In the genomic region with DNA sequence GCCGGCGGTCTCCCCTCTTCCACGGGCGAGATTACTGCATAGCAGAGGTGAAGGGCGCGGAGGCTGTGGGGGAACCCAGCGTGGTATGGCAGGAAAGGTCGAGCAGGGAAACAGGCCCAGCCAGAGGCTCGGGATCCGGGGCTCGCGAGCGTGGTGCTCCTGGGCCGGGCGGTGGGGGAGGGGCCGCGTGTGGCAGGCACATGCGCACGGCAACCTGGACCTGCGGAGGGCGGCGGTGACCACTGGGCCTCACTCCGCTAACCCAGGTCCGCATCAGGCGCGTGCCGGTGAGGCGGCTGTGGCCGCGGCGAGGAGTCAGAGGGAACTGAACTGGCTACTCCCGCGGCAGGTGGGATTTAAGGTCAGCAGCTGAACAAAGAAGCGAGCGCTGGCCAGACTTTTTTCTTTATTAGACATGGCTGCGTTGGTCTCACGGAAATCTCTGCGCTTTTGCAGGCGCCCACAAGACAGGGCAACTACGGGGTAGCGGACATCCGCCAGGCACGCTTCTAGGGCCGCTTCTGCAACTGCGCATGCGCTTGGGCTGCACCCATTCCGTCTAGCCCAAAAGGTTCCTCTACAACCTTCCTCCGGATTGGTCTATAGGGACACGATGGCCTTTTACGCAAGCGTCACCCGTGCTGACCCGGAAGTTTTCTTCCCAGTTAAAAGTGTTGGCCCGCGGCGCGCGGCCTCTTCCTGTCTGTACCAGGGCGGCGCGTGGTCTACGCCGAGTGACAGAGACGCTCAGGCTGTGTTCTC, we compare ENCODE assay signal across 8 cellular contexts. TPM values are rescaled to one million over a fixed set of nuclear protein-coding genes. Genes with fewer than 3 reads are reported as not detected.
A peak's percentile ranks its signal among the peaks of the same experiment; 100 is the strongest.
DNase-seq lines count a peak whose midpoint lies in the region; ATAC-seq and TF ChIP-seq lines count a peak whose summit lies in the region.

A gene (plus strand): TSS at position 694 of the 762 bp plus-strand sequence. CDS start 869 bp downstream, outside the sequence.

- H3K27ac ChIP-seq in caudate nucleus (ENCODE audit: low read depth, low read length) (peak within 1 kb of the TSS; percentile 94), spleen (peak within 1 kb of the TSS; percentile 93 to 99 (median 98))

- ATAC-seq in HG03196 (IDR thresholded peaks at IDR 0.05; ENCODE audit: unreplicated experiment) (peak; percentile 85), activated B cell treated with CpG ODN at 0.5 μM for 24 hours (ENCODE audit: low read depth) (peak; percentile 89)

- WGBS in spleen, 5 donors: 0 to 1% (median 0%) methylated on average over 52 to 64 of the region's 64 CpGs

- intact Hi-C loops in activated B cell treated with CpG ODN at 0.5 μM for 24 hours (cut with micrococcal nuclease): loop anchor here (1.0 to 2.0 kb wide), 7 partner anchors 15 to 189 kb away; a partner anchor contains a TSS
- intact Hi-C loops in spleen (cut with DNase I; ENCODE audit: low total_unique reads): no loop called here

- POLR2A ChIA-PET in activated B cell treated with CpG ODN at 0.5 μM for 24 hours (lab: Charles Lee): interaction anchor here (0.6 to 5.0 kb wide), 11 partner anchors 9 to 385 kb away, joined by 3 to 40 read pairs (median 3); a partner anchor contains a TSS

- peaks cover 0 to 39% (median 28%) of the 10 kb centered on the region in 6 donors for H3K36me3 ChIP-seq in spleen

- peak within 1 kb of the TSS; percentile 98 for H3K27ac Mint-ChIP-seq in activated B cell treated with CpG ODN at 0.5 μM for 24 hours

- in situ Hi-C loops in GM18951 (cut with MboI; ENCODE audit: low sequenced_read_pairs, unreplicated experiment): no loop called here

- H3K9me3 ChIP-seq in spleen: no peaks in the 10 kb centered on the region

- H3K4me1 ChIP-seq in spleen: peaks cover 20 to 77% (median 53%) of the 10 kb centered on the region in 6 donors

- no peaks in the 10 kb centered on the region for H3K27me3 Mint-ChIP-seq in activated B cell treated with CpG ODN at 0.5 μM for 24 hours

- H3K4me3 ChIP-seq in spleen: peak within 1 kb of the TSS; percentile 70 to 93 (median 78)

- H3K4me3 Mint-ChIP-seq in activated B cell treated with CpG ODN at 0.5 μM for 24 hours: peak within 1 kb of the TSS; percentile 95

- peak; percentile 100 for DNase-seq in AG08395 (ENCODE audit: low spot score)
- peak; percentile 96 for DNase-seq in NCI-H345 (lab: John Stamatoyannopoulos, UW)
- peak; percentile 85 for DNase-seq in activated B cell treated with CpG ODN at 0.5 μM for 24 hours
- DNase-seq in caudate nucleus (lab: John Stamatoyannopoulos, UW): peak; percentile 39 to 98 (median 94)
- DNase-seq in inferior parietal cortex (ENCODE audit: extremely low spot score): peak; percentile 100
- DNase-seq in spleen: peak; percentile 97

- CTCF ChIA-PET in activated B cell treated with CpG ODN at 0.5 μM for 24 hours (lab: Charles Lee): no interaction called here

- no peaks in the 10 kb centered on the region for H3K9me3 Mint-ChIP-seq in activated B cell treated with CpG ODN at 0.5 μM for 24 hours

- peaks cover 50% of the 10 kb centered on the region for H3K4me1 Mint-ChIP-seq in activated B cell treated with CpG ODN at 0.5 μM for 24 hours

- TF ChIP-seq POLR2A in GM18951 (IDR thresholded peaks at IDR 0.05; ENCODE audit: extremely low read depth, insufficient read depth, insufficient read length) (peak; percentile 97), spleen (IDR thresholded peaks at IDR 0.05) (peak in 1 of 3 donors; percentile 79)

- peaks cover 42% of the 10 kb centered on the region for H3K36me3 Mint-ChIP-seq in activated B cell treated with CpG ODN at 0.5 μM for 24 hours (ENCODE audit: low read depth)

- no peak for TF ChIP-seq CTCF in activated B cell treated with CpG ODN at 0.5 μM for 24 hours (IDR thresholded peaks at IDR 0.05)
- TF ChIP-seq CTCF in spleen (IDR thresholded peaks at IDR 0.05 in 8 of 11, conservative IDR thresholded peaks at IDR 0.05 in 3 of 11): peak in 2 of 11 experiments; percentile 18 to 32

- H3K27me3 ChIP-seq in spleen (replicated peaks in 1 of 7): no peaks in the 10 kb centered on the region

RNA-seq across cellular contexts. Expression of the gene that starts here (rescaled TPM):
- total RNA-seq in activated B cell treated with CpG ODN at 0.5 μM for 24 hours (1,982 and 2,193 TPM in 2 replicates), spleen (1,000 to 10,000 TPM in 4 of 7 donors, 100 to 1,000 TPM in 3; 712 to 1,400 (median 1,083) TPM)
- polyA plus RNA-seq in spleen: 1,000 to 10,000 TPM; 1,850 to 2,466 (median 2,373) TPM

Comparison
In these comparisons a context has a peak if more than half of its experiments do, and no peak if none do; other contexts are left out.
1. Peak in every context shown above with its lines: DNase-seq, ATAC-seq, H3K4me3 ChIP-seq and H3K27ac ChIP-seq.